Comparison of ENCODE assay signal across 8 cellular contexts in the genomic region with DNA sequence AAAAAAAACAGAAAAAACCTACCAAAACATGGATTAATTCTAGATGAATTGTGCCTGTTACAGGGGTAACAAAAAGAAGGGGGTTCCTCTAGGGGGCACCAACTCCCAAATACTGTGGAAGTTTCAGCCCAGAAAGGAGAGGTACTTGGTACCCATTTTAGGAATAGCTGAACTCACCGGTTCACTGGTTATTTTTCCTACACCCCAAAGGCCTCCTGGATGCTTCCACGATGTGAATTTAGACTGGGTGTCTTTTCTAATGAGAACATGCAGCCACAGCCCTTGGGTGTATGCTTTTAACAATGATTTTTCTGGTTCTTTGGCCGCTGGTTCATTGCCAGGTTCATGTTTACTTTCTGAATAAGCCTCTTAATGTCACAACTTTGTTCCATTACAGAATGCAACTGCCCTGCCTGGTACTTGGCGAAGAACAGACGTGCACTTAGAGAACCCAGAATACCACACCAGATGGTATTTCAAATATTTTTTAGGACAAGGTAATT. TPM values are rescaled to one million over a fixed set of nuclear protein-coding genes. Genes with fewer than 3 reads are reported as not detected.
DNase-seq lines count a peak whose midpoint lies in the region; ATAC-seq and TF ChIP-seq lines count a peak whose summit lies in the region.

No MANE protein-coding gene starts in this region.

- no peak for ATAC-seq in GM21786 (IDR thresholded peaks at IDR 0.05; ENCODE audit: unreplicated experiment)
- ATAC-seq in HG02840 (IDR thresholded peaks at IDR 0.05; ENCODE audit: low FRiP score, unreplicated experiment): no peak

- peak; percentile 48 for TF ChIP-seq CTCF in epithelial cell of proximal tubule (conservative IDR thresholded peaks at IDR 0.05; ENCODE audit: low read depth, low read length)
- peak; percentile 62 for TF ChIP-seq CTCF in osteoblast (IDR thresholded peaks at IDR 0.05; ENCODE audit: extremely low read depth, low read depth, low read length)

- no peaks in the 10 kb centered on the region for H3K36me3 Mint-ChIP-seq in T-helper 2 cell treated with Interferon-gamma antibody and Interleukin-4, amounts not matched to agents 5 μg/mL and 100 μg/mL, for 36 hours (ENCODE audit: low read depth)

- no peaks in the 10 kb centered on the region for H4K20me1 ChIP-seq in osteoblast (ENCODE audit: insufficient read depth, low read length)

- peak overlapping the region; percentile 38 for H2AFZ ChIP-seq in osteoblast (ENCODE audit: low read length)

- no peaks in the 10 kb centered on the region for H3K9me3 Mint-ChIP-seq in T-helper 2 cell treated with Interferon-gamma antibody and Interleukin-4, amounts not matched to agents 5 μg/mL and 100 μg/mL, for 36 hours

- H3K4me2 ChIP-seq in osteoblast (ENCODE audit: insufficient read depth, low read length): peak overlapping the region; percentile 55

- H3K27me3 ChIP-seq in osteoblast (ENCODE audit: insufficient read depth, low read length): no peaks in the 10 kb centered on the region

- H3K4me1 ChIP-seq in osteoblast (ENCODE audit: insufficient read depth, low read length): peaks cover 20% of the 10 kb centered on the region

- H3K4me3 Mint-ChIP-seq in T-helper 2 cell treated with Interferon-gamma antibody and Interleukin-4, amounts not matched to agents 5 μg/mL and 100 μg/mL, for 36 hours: no peak overlapping the region

- no peak overlapping the region for H3K27ac Mint-ChIP-seq in T-helper 2 cell treated with Interferon-gamma antibody and Interleukin-4, amounts not matched to agents 5 μg/mL and 100 μg/mL, for 36 hours

- no peaks in the 10 kb centered on the region for H3K79me2 ChIP-seq in osteoblast (ENCODE audit: insufficient read depth, low read length)

- peak overlapping the region; percentile 43 for H3K27ac ChIP-seq in osteoblast (ENCODE audit: low read depth, low read length)

- no peaks in the 10 kb centered on the region for H3K36me3 ChIP-seq in osteoblast (ENCODE audit: insufficient read depth, low read length)

- H3K9me3 ChIP-seq in osteoblast (ENCODE audit: low read depth, low read length): no peaks in the 10 kb centered on the region

- H3K4me3 ChIP-seq in epithelial cell of proximal tubule (ENCODE audit: low read depth, low read length) (no peak overlapping the region), osteoblast (ENCODE audit: insufficient read depth, low read length) (no peak overlapping the region)

- no peaks in the 10 kb centered on the region for H3K4me1 Mint-ChIP-seq in T-helper 2 cell treated with Interferon-gamma antibody and Interleukin-4, amounts not matched to agents 5 μg/mL and 100 μg/mL, for 36 hours (ENCODE audit: low read depth)

- peaks cover 19% of the 10 kb centered on the region for H3K27me3 Mint-ChIP-seq in T-helper 2 cell treated with Interferon-gamma antibody and Interleukin-4, amounts not matched to agents 5 μg/mL and 100 μg/mL, for 36 hours (ENCODE audit: low read depth)

- DNase-seq in AG08395 (ENCODE audit: low spot score): peak; percentile 44
- peak; percentile 63 for DNase-seq in H4 (ENCODE audit: low spot score)
- peak; percentile 11 for DNase-seq in T-helper 2 cell treated with Interferon-gamma antibody and Interleukin-4, amounts not matched to agents 5 μg/mL and 100 μg/mL, for 36 hours (ENCODE audit: low spot score)
- no peak for DNase-seq in epithelial cell of proximal tubule (ENCODE audit: low read depth)
- DNase-seq in osteoblast (ENCODE audit: insufficient read length, low spot score, missing footprints): no peak
- no peak for DNase-seq in GDM1 (lab: John Stamatoyannopoulos, UW)

RNA-seq across cellular contexts. Expression of gene GARNL3, which starts 46.7 kb away (rescaled TPM):
- total RNA-seq in H4 (2014; rRNA removed; shearing (Covaris generic)): 0.21 and 1.1 TPM in 2 replicates
- 2.2 and 10.4 TPM in 2 replicates for total RNA-seq in epithelial cell of proximal tubule
- 2.4 and 5.8 TPM in 2 replicates for total RNA-seq in osteoblast

Comparison
In these comparisons a context has a peak if more than half of its experiments do, and no peak if none do; other contexts are left out.
1. DNase-seq: peak in AG08395 (single experiment), H4 (single experiment) and T-helper 2 cell treated with Interferon-gamma antibody and Interleukin-4, amounts not matched to agents 5 μg/mL and 100 μg/mL, for 36 hours (single experiment); none in epithelial cell of proximal tubule (single experiment), osteoblast (single experiment) and GDM1 (single experiment).